ENCODE assay signal across 8 cellular contexts in genomic region chr15:55588070-55588817, GRCh38. TPM values are rescaled to one million over a fixed set of nuclear protein-coding genes. Genes with fewer than 3 reads are reported as not detected.
DNase-seq lines count a peak whose midpoint lies in the region; ATAC-seq and TF ChIP-seq lines count a peak whose summit lies in the region.

A gene with protein sequence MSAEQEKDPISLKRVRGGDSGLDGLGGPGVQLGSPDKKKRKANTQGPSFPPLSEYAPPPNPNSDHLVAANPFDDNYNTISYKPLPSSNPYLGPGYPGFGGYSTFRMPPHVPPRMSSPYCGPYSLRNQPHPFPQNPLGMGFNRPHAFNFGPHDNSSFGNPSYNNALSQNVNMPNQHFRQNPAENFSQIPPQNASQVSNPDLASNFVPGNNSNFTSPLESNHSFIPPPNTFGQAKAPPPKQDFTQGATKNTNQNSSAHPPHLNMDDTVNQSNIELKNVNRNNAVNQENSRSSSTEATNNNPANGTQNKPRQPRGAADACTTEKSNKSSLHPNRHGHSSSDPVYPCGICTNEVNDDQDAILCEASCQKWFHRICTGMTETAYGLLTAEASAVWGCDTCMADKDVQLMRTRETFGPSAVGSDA (minus strand): TSS chr15:55588345. CDS start chr15:55587883, 462 bp downstream.

- H3K9me2 ChIP-seq in OCI-LY7 (ENCODE audit: insufficient read depth, low read length) = no peaks in the 10 kb centered on the region

- POLR2A ChIA-PET in OCI-LY7 (lab: Charles Lee) = no interaction called here

- H2AFZ ChIP-seq in OCI-LY7 (ENCODE audit: low read length) = no peak within 1 kb of the TSS

- no peaks in the 10 kb centered on the region for H4K20me1 ChIP-seq in OCI-LY7 (ENCODE audit: insufficient read depth, low read length)

- peak; percentile 83 for ATAC-seq in GM18868 (IDR thresholded peaks at IDR 0.05; ENCODE audit: unreplicated experiment)

- peak within 1 kb of the TSS in 16 of 21 experiments; percentile 10 to 86 (median 70) for H3K27ac ChIP-seq in skin epidermis
- no peak within 1 kb of the TSS for H3K27ac ChIP-seq in OCI-LY7 (ENCODE audit: low read depth, low read length, poor library complexity, severe bottlenecking)

- peak within 1 kb of the TSS; percentile 74 to 80 (median 77) for H3K4me3 Mint-ChIP-seq in immature natural killer cell

- no peak within 1 kb of the TSS for H3K27ac Mint-ChIP-seq in immature natural killer cell

- TF ChIP-seq CTCF in AG09309 (IDR thresholded peaks at IDR 0.05; ENCODE audit: control insufficient read depth, insufficient read depth, low read depth, low read length, missing control alignments) (no peak), cardiac fibroblast (IDR thresholded peaks at IDR 0.05; ENCODE audit: low read depth, low read length) (no peak), OCI-LY7 (conservative IDR thresholded peaks at IDR 0.05; ENCODE audit: low read length) (no peak)

- DNase-seq in AG09309 (ENCODE audit: low read depth) = no peak
- DNase-seq in HuH-7 (ENCODE audit: low spot score) = peak; percentile 66
- DNase-seq in T-helper 2 cell = peak in 3 of 5 experiments; percentile 4 to 30 (median 16)
- peak; percentile 58 to 78 for DNase-seq in cardiac fibroblast (ENCODE audit: low read depth in 2 of 2)
- DNase-seq in immature natural killer cell = peak; percentile 8 to 19 (median 11)
- no peak for DNase-seq in OCI-LY7 (ENCODE audit: low spot score)

- CTCF ChIA-PET in OCI-LY7 (lab: Charles Lee; ENCODE audit: unreplicated experiment) = no interaction called here

- peaks cover 3 to 17% (median 5%) of the 10 kb centered on the region in 3 donors for H3K27me3 Mint-ChIP-seq in immature natural killer cell (ENCODE audit: low read depth in 3 of 3)

- H3K79me2 ChIP-seq in OCI-LY7 (ENCODE audit: insufficient read depth, low read depth, low read length) = no peaks in the 10 kb centered on the region

- H3K36me3 ChIP-seq in OCI-LY7 (ENCODE audit: insufficient read depth, low read length) = no peaks in the 10 kb centered on the region

- H3K4me1 Mint-ChIP-seq in immature natural killer cell = peaks cover 4 to 6% of the 10 kb centered on the region in 2 donors

- no TSS peak for BruUV-seq in OCI-LY7 (replicated peaks; lab: Mats Ljungman, UMichigan)

- no peaks in the 10 kb centered on the region for H3K9me3 ChIP-seq in OCI-LY7 (ENCODE audit: low read length)

- H3K4me3 ChIP-seq in AG09309 (ENCODE audit: control insufficient read depth, low read depth, low read length) (peak within 1 kb of the TSS; percentile 66), cardiac fibroblast (replicated peaks in 1 of 2; ENCODE audit: low read depth in 2 of 2, low read length in 2 of 2) (peak within 1 kb of the TSS; percentile 69), skin epidermis (peak within 1 kb of the TSS; percentile 37 to 61 (median 49)), OCI-LY7 (ENCODE audit: low read depth, low read length, poor library complexity, severe bottlenecking) (no peak within 1 kb of the TSS)

- intact Hi-C loops in OCI-LY7 (cut with micrococcal nuclease; ENCODE audit: unreplicated experiment) = no loop called here

- H3K9me3 Mint-ChIP-seq in immature natural killer cell = no peaks in the 10 kb centered on the region

- H3K4me2 ChIP-seq in OCI-LY7 (ENCODE audit: low read length) = no peak within 1 kb of the TSS

- H3K4me1 ChIP-seq in OCI-LY7 (ENCODE audit: insufficient read depth, low read length, poor library complexity, severe bottlenecking) = no peaks in the 10 kb centered on the region

- H3K36me3 Mint-ChIP-seq in immature natural killer cell = no peaks in the 10 kb centered on the region

RNA-seq across cellular contexts. Expression of the gene that starts here (rescaled TPM):
- polyA plus RNA-seq in immature natural killer cell = not detected
- total RNA-seq in OCI-LY7 (2014; rRNA removed; shearing (Covaris generic)) = not detected in 2 replicates
- total RNA-seq in OCI-LY7 (2022) = not detected in 2 replicates

Comparison
In these comparisons a context has a peak if more than half of its experiments do, and no peak if none do; other contexts are left out.
1. Peak in DNase-seq in immature natural killer cell; RNA of the gene not detected or under 1 TPM.
2. DNase-seq: peak in HuH-7 (single experiment), T-helper 2 cell (3 of 5) and cardiac fibroblast (2 of 2); none in AG09309 (single experiment) and OCI-LY7 (single experiment).